1 cellular context compared by ENCODE assay signal in the genomic region with DNA sequence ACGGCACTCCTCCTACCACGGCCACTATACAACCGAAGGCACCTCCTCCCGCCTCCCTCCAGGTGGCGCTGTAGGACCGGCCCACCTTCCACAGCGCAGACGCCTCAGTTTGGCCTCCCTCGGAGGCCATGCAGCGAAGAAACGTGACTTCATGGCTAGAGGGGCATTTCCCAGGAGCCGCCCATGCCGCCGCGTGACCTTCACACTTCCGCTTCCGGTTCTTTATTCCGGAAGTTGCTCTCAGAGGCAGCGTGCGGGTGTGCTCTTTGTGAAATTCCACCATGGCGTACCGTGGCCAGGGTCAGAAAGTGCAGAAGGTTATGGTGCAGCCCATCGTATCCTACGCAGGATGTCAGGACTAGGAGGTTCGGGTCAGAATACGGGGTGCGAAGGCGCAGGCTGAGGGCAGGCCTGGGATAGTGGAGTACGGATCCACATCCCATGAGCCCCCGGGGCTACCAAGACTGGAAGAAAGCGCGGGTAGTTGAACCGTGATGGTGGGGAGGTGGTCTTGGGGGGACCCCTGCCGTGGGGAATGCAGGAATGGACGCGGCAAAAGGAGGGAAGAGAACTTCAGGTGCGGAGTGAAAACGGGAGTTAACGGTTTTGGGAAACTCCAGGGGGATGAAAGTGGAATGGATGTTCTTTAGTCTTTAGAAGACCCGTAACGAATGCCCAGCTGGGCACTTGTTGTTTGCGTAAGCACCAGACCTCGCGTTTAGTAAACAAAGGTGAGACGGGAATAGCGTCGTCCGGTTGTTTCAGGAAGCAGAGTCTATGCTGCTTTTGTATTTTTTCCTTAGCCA.
TF ChIP-seq lines count a peak whose summit lies in the region.

Gene SNRPE, plus strand, starts transcription at position 221 of the 806 bp plus-strand sequence. Its CDS starts 61 bp downstream, at position 282.

TF ChIP-seq in HepG2, 621 proteins besides CTCF, POLR2A, EP300 and RAD21 (continued from another document and continues in another):
- 0 out of 2 replicates have a peak, but pooled peaks have one; percentile 63 for TF ChIP-seq RERE (CRISPR knock-in tag; IDR thresholded peaks at IDR 0.05; ENCODE audit: low read depth)
- TF ChIP-seq, protein P1, sequence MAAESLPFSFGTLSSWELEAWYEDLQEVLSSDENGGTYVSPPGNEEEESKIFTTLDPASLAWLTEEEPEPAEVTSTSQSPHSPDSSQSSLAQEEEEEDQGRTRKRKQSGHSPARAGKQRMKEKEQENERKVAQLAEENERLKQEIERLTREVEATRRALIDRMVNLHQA (CRISPR knock-in tag; IDR thresholded peaks at IDR 0.05): no peak
- TF ChIP-seq ISX (CRISPR knock-in tag; conservative IDR thresholded peaks at IDR 0.05): peak; percentile 68
- TF ChIP-seq CBFB (CRISPR knock-in tag; IDR thresholded peaks at IDR 0.05): peak; percentile 74; the same call in 1 of the 2 replicates
- 0 out of 2 replicates have a peak, but pooled peaks have one; percentile 87 for TF ChIP-seq NFKBIZ (CRISPR knock-in tag; IDR thresholded peaks at IDR 0.05)
- TF ChIP-seq, protein P2, sequence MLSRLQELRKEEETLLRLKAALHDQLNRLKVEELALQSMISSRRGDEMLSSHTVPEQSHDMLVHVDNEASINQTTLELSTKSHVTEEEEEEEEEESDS (CRISPR knock-in tag; IDR thresholded peaks at IDR 0.05; ENCODE audit: borderline replicate concordance): no peak; the same call in 1 of the 2 replicates
- TF ChIP-seq ZNF20 (CRISPR knock-in tag; IDR thresholded peaks at IDR 0.05): no peak
- TF ChIP-seq ZNF777 (CRISPR knock-in tag; IDR thresholded peaks at IDR 0.05): peak; percentile 71
- TF ChIP-seq YEATS4 (CRISPR knock-in tag; IDR thresholded peaks at IDR 0.05; ENCODE audit: borderline replicate concordance): peak; percentile 97
- TF ChIP-seq EEA1 (CRISPR knock-in tag; IDR thresholded peaks at IDR 0.05; ENCODE audit: borderline replicate concordance): peak; percentile 50; the same call in 1 of the 2 replicates
- TF ChIP-seq STAG1 (CRISPR knock-in tag; IDR thresholded peaks at IDR 0.05): peak; percentile 97
- peak; percentile 97 for TF ChIP-seq ZFP91 (CRISPR knock-in tag; IDR thresholded peaks at IDR 0.05; ENCODE audit: borderline replicate concordance)
- no peak for TF ChIP-seq NCOA5 (CRISPR knock-in tag; IDR thresholded peaks at IDR 0.05)
- TF ChIP-seq KDM5A (IDR thresholded peaks at IDR 0.05; ENCODE audit: borderline replicate concordance, low read length): peak; percentile 97
- TF ChIP-seq ZNF235 (CRISPR knock-in tag; IDR thresholded peaks at IDR 0.05; ENCODE audit: borderline replicate concordance): peak; percentile 64; the same call in 1 of the 2 replicates
- no peak for TF ChIP-seq ZNF550 (CRISPR knock-in tag; IDR thresholded peaks at IDR 0.05; ENCODE audit: borderline replicate concordance)
- TF ChIP-seq ZNF350 (CRISPR knock-in tag; IDR thresholded peaks at IDR 0.05; ENCODE audit: borderline replicate concordance, low read depth): peak; percentile 95
- peak; percentile 94; the same call in 1 of the 2 replicates for TF ChIP-seq ZNF580 (CRISPR knock-in tag; IDR thresholded peaks at IDR 0.05; ENCODE audit: borderline replicate concordance, low read depth)
- peak; percentile 34; the same call in 1 of the 2 replicates for TF ChIP-seq HIC2 (CRISPR knock-in tag; IDR thresholded peaks at IDR 0.05; ENCODE audit: low read depth)
- TF ChIP-seq PPARG (CRISPR knock-in tag; conservative IDR thresholded peaks at IDR 0.05): 0 out of 2 replicates have a peak, but pooled peaks have one; percentile 46
- peak; percentile 60 for TF ChIP-seq HNRNPLL (IDR thresholded peaks at IDR 0.05; ENCODE audit: low read depth, low read length, poor library complexity, severe bottlenecking)
- TF ChIP-seq ZNF607 (CRISPR knock-in tag; IDR thresholded peaks at IDR 0.05; ENCODE audit: borderline replicate concordance): peak; percentile 88; the same call in 1 of the 2 replicates
- TF ChIP-seq ARNT (IDR thresholded peaks at IDR 0.05): no peak
- 0 out of 2 replicates have a peak, but pooled peaks have one; percentile 54 for TF ChIP-seq CC2D1A (CRISPR knock-in tag; IDR thresholded peaks at IDR 0.05)
- TF ChIP-seq ZNF225 (CRISPR knock-in tag; IDR thresholded peaks at IDR 0.05): no peak
- TF ChIP-seq, protein P3, sequence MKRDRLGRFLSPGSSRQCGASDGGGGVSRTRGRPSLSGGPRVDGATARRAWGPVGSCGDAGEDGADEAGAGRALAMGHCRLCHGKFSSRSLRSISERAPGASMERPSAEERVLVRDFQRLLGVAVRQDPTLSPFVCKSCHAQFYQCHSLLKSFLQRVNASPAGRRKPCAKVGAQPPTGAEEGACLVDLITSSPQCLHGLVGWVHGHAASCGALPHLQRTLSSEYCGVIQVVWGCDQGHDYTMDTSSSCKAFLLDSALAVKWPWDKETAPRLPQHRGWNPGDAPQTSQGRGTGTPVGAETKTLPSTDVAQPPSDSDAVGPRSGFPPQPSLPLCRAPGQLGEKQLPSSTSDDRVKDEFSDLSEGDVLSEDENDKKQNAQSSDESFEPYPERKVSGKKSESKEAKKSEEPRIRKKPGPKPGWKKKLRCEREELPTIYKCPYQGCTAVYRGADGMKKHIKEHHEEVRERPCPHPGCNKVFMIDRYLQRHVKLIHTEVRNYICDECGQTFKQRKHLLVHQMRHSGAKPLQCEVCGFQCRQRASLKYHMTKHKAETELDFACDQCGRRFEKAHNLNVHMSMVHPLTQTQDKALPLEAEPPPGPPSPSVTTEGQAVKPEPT (CRISPR knock-in tag; IDR thresholded peaks at IDR 0.05; ENCODE audit: low read depth): peak; percentile 79; the same call in 1 of the 2 replicates
- TF ChIP-seq, protein P4, sequence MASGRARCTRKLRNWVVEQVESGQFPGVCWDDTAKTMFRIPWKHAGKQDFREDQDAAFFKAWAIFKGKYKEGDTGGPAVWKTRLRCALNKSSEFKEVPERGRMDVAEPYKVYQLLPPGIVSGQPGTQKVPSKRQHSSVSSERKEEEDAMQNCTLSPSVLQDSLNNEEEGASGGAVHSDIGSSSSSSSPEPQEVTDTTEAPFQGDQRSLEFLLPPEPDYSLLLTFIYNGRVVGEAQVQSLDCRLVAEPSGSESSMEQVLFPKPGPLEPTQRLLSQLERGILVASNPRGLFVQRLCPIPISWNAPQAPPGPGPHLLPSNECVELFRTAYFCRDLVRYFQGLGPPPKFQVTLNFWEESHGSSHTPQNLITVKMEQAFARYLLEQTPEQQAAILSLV (CRISPR knock-in tag; IDR thresholded peaks at IDR 0.05; ENCODE audit: borderline replicate concordance): peak; percentile 78; the same call in 1 of the 2 replicates
- 0 out of 2 replicates have a peak, but pooled peaks have one; percentile 57 for TF ChIP-seq ZNF674 (CRISPR knock-in tag; IDR thresholded peaks at IDR 0.05; ENCODE audit: low read depth)
- peak; percentile 45; the same call in 1 of the 2 replicates for TF ChIP-seq ARHGAP35 (CRISPR knock-in tag; IDR thresholded peaks at IDR 0.05; ENCODE audit: borderline replicate concordance)
